In genomic region chr18:14174706-14175085, GRCh38 we compare ENCODE assay signal across 17 cellular contexts. TPM values are rescaled to one million over a fixed set of nuclear protein-coding genes. Genes with fewer than 3 reads are reported as not detected.
A peak's percentile ranks its signal among the peaks of the same experiment; 100 is the strongest.
DNase-seq lines count a peak whose midpoint lies in the region; ATAC-seq, FAIRE-seq and TF ChIP-seq lines count a peak whose summit lies in the region.
"Had no signal": no experiment of that assay in that cellular context is flagged by ENCODE, and none has a peak within 500 bp of the region (broad histone marks: within the 10 kb centered on the region; RNA-seq: fewer than 3 reads in every experiment).

No MANE protein-coding gene starts in this region.

- FAIRE-seq in HTR-8/SVneo (lab: Jason Lieb, UNC), result no peak

- peak overlapping the region; percentile 1; the same call in 1 of the 2 replicates for H2AFZ ChIP-seq in OCI-LY1 (ENCODE audit: low read length)

- H3K4me3 Mint-ChIP-seq in chondrocyte (ENCODE audit: unreplicated experiment), result no peak overlapping the region
- H3K4me3 Mint-ChIP-seq: CD4-positive, CD25-positive, alpha-beta regulatory T cell; H9; IgD-negative memory B cell had no signal

- ATAC-seq in lower lobe of right lung (no peak), upper lobe of left lung (ENCODE audit: low FRiP score in 2 of 2) (peak; percentile 11 to 21), HG03520 (IDR thresholded peaks at IDR 0.05; ENCODE audit: unreplicated experiment) (no peak)
- ATAC-seq: Panc1, Right ventricle myocardium inferior had no signal

- no peak overlapping the region for H3K27ac Mint-ChIP-seq in chondrocyte (ENCODE audit: unreplicated experiment)
- H3K27ac Mint-ChIP-seq: H9, IgD-negative memory B cell had no signal

- H3K36me3 ChIP-seq in OCI-LY1 (ENCODE audit: insufficient read depth, low read length), result no peaks in the 10 kb centered on the region
- H3K36me3 ChIP-seq in lower lobe of right lung, result no peaks in the 10 kb centered on the region
- H3K36me3 ChIP-seq in upper lobe of left lung, result no peaks in the 10 kb centered on the region

- H3K9me3 ChIP-seq in OCI-LY1 (ENCODE audit: low read length) (no peaks in the 10 kb centered on the region), lower lobe of right lung (no peaks in the 10 kb centered on the region), upper lobe of left lung (no peaks in the 10 kb centered on the region)
- H3K9me3 ChIP-seq: Caco-2 had no signal

- H3K4me1 ChIP-seq in OCI-LY1 (ENCODE audit: insufficient read depth, low read length, severe bottlenecking) (peaks cover 9% of the 10 kb centered on the region), lower lobe of right lung (no peaks in the 10 kb centered on the region), upper lobe of left lung (peaks cover 0 to 14% (median 0%) of the 10 kb centered on the region in 4 donors)
- H3K4me1 ChIP-seq: Caco-2 had no signal

- H3K4me3 ChIP-seq in OCI-LY1 (ENCODE audit: low read depth, low read length, poor library complexity, severe bottlenecking), result no peak overlapping the region
- no peak overlapping the region for H3K4me3 ChIP-seq in lower lobe of right lung
- no peak overlapping the region for H3K4me3 ChIP-seq in upper lobe of left lung
- H3K4me3 ChIP-seq: SK-N-MC had no signal

- TF ChIP-seq EP300 in upper lobe of left lung (IDR thresholded peaks at IDR 0.05), result no peak

- no peaks in the 10 kb centered on the region for H3K9me2 ChIP-seq in OCI-LY1 (ENCODE audit: low read depth, low read length)

- no peaks in the 10 kb centered on the region for H3K4me1 Mint-ChIP-seq in chondrocyte (ENCODE audit: low read depth)
- H3K4me1 Mint-ChIP-seq: H9 had no signal

- 68 to 70% methylated on average over 4 to 5 of the region's 5 CpGs for WGBS in upper lobe of left lung, 2 donors

- no peaks in the 10 kb centered on the region for H3K9me3 Mint-ChIP-seq in chondrocyte (ENCODE audit: low read depth)
- H3K9me3 Mint-ChIP-seq: CD4-positive, CD25-positive, alpha-beta regulatory T cell; IgD-negative memory B cell had no signal

- intact Hi-C loops in lower lobe of right lung (cut with DNase I), result no loop called here

- H4K20me1 ChIP-seq in OCI-LY1 (ENCODE audit: insufficient read depth, low read length), result no peaks in the 10 kb centered on the region

- no peaks in the 10 kb centered on the region for H3K27me3 Mint-ChIP-seq in chondrocyte (ENCODE audit: low read depth)
- H3K27me3 Mint-ChIP-seq: CD4-positive, CD25-positive, alpha-beta regulatory T cell; IgD-negative memory B cell had no signal

- H3K4me2 ChIP-seq in OCI-LY1 (ENCODE audit: low read length), result no peak overlapping the region

- no peaks in the 10 kb centered on the region for H3F3A ChIP-seq in OCI-LY1 (ENCODE audit: insufficient read depth, low read length)

- DNase-seq in chondrocyte (ENCODE audit: low spot score), result peak; percentile 93
- DNase-seq in lower lobe of right lung, result peak; percentile 43
- DNase-seq in upper lobe of left lung, result peak in 1 of 2 donors; percentile 40
- no peak for DNase-seq in substantia nigra (lab: John Stamatoyannopoulos, UW)
- no peak for DNase-seq in HTR-8/SVneo (ENCODE audit: insufficient read length, low spot score)
- DNase-seq: H9, NCI-H1930, NCI-H2171, NCI-H446 treated with DMSO at 0.1 percent for 48 hours had no signal

- TF ChIP-seq CTCF in OCI-LY1 (IDR thresholded peaks at IDR 0.05; ENCODE audit: low read length) (no peak), chondrocyte (IDR thresholded peaks at IDR 0.05) (no peak), lower lobe of right lung (IDR thresholded peaks at IDR 0.05) (no peak), upper lobe of left lung (IDR thresholded peaks at IDR 0.05) (no peak)

- H3K9ac ChIP-seq in OCI-LY1 (ENCODE audit: low read length), result no peak overlapping the region

- no peaks in the 10 kb centered on the region for H3K27me3 ChIP-seq in OCI-LY1 (ENCODE audit: insufficient read depth, low read length)
- no peaks in the 10 kb centered on the region for H3K27me3 ChIP-seq in lower lobe of right lung (ENCODE audit: low read depth)
- H3K27me3 ChIP-seq in upper lobe of left lung, result no peaks in the 10 kb centered on the region

- no peaks in the 10 kb centered on the region for H3K79me2 ChIP-seq in OCI-LY1 (ENCODE audit: insufficient read depth, low read length)

- TF ChIP-seq POLR2A in upper lobe of left lung (IDR thresholded peaks at IDR 0.05), result no peak

- H3K36me3 Mint-ChIP-seq in chondrocyte (ENCODE audit: low read depth), result no peaks in the 10 kb centered on the region
- H3K36me3 Mint-ChIP-seq: CD4-positive, CD25-positive, alpha-beta regulatory T cell had no signal

- H3K27ac ChIP-seq in OCI-LY1 (ENCODE audit: low read depth, low read length, poor library complexity, severe bottlenecking) (no peak overlapping the region), lower lobe of right lung (no peak overlapping the region), upper lobe of left lung (no peak overlapping the region), substantia nigra (ENCODE audit: low read depth, low read length, poor library complexity, severe bottlenecking) (no peak overlapping the region)
- H3K27ac ChIP-seq: SK-N-MC had no signal

RNA-seq across cellular contexts. Expression of gene ZNF519, which starts 42.5 kb away (rescaled TPM):
- total RNA-seq in chondrocyte (2.3 to 6.5 TPM (median 2.9 TPM) in 3 replicates), lower lobe of right lung (7.0 TPM), upper lobe of left lung (1 to 10 TPM; 1.4 to 8.4 (median 5.0) TPM)

Comparison
In these comparisons a context has a peak if more than half of its experiments do, and no peak if none do; other contexts are left out.
1. DNase-seq: peak in chondrocyte (single experiment) and lower lobe of right lung (single experiment); none in substantia nigra (0 of 49) and HTR-8/SVneo (single experiment).
2. ATAC-seq: peak in upper lobe of left lung (2 of 2); none in lower lobe of right lung (0 of 2) and HG03520 (single experiment).